8 cellular contexts compared by ENCODE assay signal in the genomic region with DNA sequence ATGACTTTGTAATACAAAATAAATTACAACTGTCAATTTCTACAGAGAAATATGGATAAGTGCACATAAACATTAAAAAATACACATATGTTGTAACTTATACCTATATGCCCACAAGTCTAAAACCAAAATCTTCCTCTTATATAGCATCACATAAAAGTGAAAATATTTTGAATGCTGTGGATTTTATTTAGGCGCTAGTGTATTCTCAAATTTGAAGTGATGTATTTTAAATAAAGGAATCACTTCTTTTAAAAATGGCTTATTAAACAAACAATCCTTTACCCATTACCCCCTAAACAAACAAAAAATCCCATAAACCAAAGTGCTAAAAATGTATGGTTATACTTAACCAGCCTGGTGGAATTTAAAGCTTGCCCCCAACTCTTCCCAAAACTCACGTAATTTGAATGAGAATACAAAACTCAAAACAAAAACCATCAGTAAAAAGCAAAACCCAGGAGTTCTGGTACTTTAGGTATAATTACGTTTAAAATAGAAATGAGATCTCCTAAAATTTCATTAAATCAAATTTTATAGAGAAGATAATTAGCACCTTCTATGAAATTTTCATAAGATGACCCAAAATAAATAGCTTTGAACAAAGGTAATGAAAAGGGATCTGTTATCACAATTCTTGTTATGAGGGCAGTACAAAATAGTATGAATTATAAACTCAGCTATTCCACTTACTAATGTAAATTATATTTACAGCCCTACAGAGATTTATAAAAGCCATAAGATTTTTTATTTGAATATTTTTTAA.
DNase-seq lines count a peak whose midpoint lies in the region; ATAC-seq and TF ChIP-seq lines count a peak whose summit lies in the region.

No MANE protein-coding gene starts in this region.

- no peak overlapping the region for H2AFZ ChIP-seq in MM.1S (ENCODE audit: low read length)

- H3K36me3 ChIP-seq in MM.1S (replicated peaks; ENCODE audit: insufficient read depth, low read length) (no peaks in the 10 kb centered on the region; the same call in 1 of the 2 replicates), ovary (no peaks in the 10 kb centered on the region)

- no peak for TF ChIP-seq EP300 in ovary (IDR thresholded peaks at IDR 0.05)

- H3K4me1 ChIP-seq in MM.1S (ENCODE audit: low read length) (0 out of 2 replicates have a peak, but pooled peaks cover 15% of the 10 kb centered on the region), ovary (ENCODE audit: insufficient read depth) (no peaks in the 10 kb centered on the region)

- H4K20me1 ChIP-seq in MM.1S (ENCODE audit: insufficient read depth, low read length): peaks cover 37% of the 10 kb centered on the region; the same call in 1 of the 2 replicates

- peak overlapping the region; percentile 59 for H3K4me2 ChIP-seq in MM.1S (ENCODE audit: low read depth, low read length)

- H3K27ac Mint-ChIP-seq in Calu3 (ENCODE audit: unreplicated experiment): peak overlapping the region; percentile 91
- peak overlapping the region; percentile 100 for H3K27ac Mint-ChIP-seq in chondrocyte (ENCODE audit: unreplicated experiment)

- H3K4me1 Mint-ChIP-seq in Calu3 (ENCODE audit: low read depth, unreplicated experiment): peaks cover 7% of the 10 kb centered on the region
- peaks cover 52% of the 10 kb centered on the region for H3K4me1 Mint-ChIP-seq in chondrocyte (ENCODE audit: low read depth)

- H3K79me2 ChIP-seq in MM.1S (ENCODE audit: low read length): peaks cover 87% of the 10 kb centered on the region

- H3K4me3 ChIP-seq in MM.1S (ENCODE audit: low read length) (peak overlapping the region; percentile 82; the same call in 1 of the 2 replicates), ovary (peak overlapping the region; percentile 5)

- 83 to 87% (median 83%) methylated on average over 3 of the region's 3 CpGs for WGBS in ovary, 3 donors

- TF ChIP-seq POLR2A in ovary (IDR thresholded peaks at IDR 0.05): no peak

- H3K9me2 ChIP-seq in MM.1S (replicated peaks; ENCODE audit: insufficient read depth, low read length): no peaks in the 10 kb centered on the region

- in situ Hi-C loops in KBM-7 (cut with MboI; ENCODE audit: low pct_unique_long_range_greater_than_20kb, low sequenced_read_pairs): no loop called here

- intact Hi-C loops in Calu3 (cut with micrococcal nuclease; ENCODE audit: unreplicated experiment) (no loop called here), ovary (cut with DNase I) (no loop called here)

- H3K4me3 Mint-ChIP-seq in Calu3 (ENCODE audit: low read depth, unreplicated experiment) (peak overlapping the region; percentile 80), chondrocyte (ENCODE audit: unreplicated experiment) (peak overlapping the region; percentile 100)

- H3K27me3 Mint-ChIP-seq in Calu3 (ENCODE audit: unreplicated experiment): no peaks in the 10 kb centered on the region
- H3K27me3 Mint-ChIP-seq in chondrocyte (ENCODE audit: low read depth): no peaks in the 10 kb centered on the region

- H3K9me3 Mint-ChIP-seq in Calu3 (ENCODE audit: low read depth, unreplicated experiment): no peaks in the 10 kb centered on the region
- no peaks in the 10 kb centered on the region for H3K9me3 Mint-ChIP-seq in chondrocyte (ENCODE audit: low read depth)

- H3K9me3 ChIP-seq in MM.1S (replicated peaks; ENCODE audit: insufficient read depth, low read length): no peaks in the 10 kb centered on the region
- H3K9me3 ChIP-seq in ovary: no peaks in the 10 kb centered on the region

- BruUV-seq in Calu3 (replicated peaks; lab: Mats Ljungman, UMichigan): no TSS peak

- no peak for DNase-seq in Calu3
- DNase-seq in MM.1S: no peak
- DNase-seq in chondrocyte (ENCODE audit: low spot score): no peak
- no peak for DNase-seq in ovary
- DNase-seq in NCI-H187 treated with DMSO at 0.1 percent for 48 hours (lab: John Stamatoyannopoulos, UW): no peak
- DNase-seq in middle frontal gyrus (ENCODE audit: extremely low spot score, low spot score): no peak
- no peak for DNase-seq in KBM-7

- ATAC-seq in HG02642 (IDR thresholded peaks at IDR 0.05; ENCODE audit: poor library complexity, unreplicated experiment): no peak

- peaks cover 19% of the 10 kb centered on the region for H3F3A ChIP-seq in MM.1S (ENCODE audit: insufficient read depth, low read length)

- no peak overlapping the region for H3K9ac ChIP-seq in MM.1S (ENCODE audit: low read length)

- H3K27me3 ChIP-seq in MM.1S (replicated peaks; ENCODE audit: insufficient read depth, low read length) (no peaks in the 10 kb centered on the region), ovary (no peaks in the 10 kb centered on the region)

- TF ChIP-seq CTCF in Calu3 (IDR thresholded peaks at IDR 0.05; ENCODE audit: unreplicated experiment) (no peak), MM.1S (IDR thresholded peaks at IDR 0.05; ENCODE audit: low read length) (no peak), chondrocyte (IDR thresholded peaks at IDR 0.05) (no peak), ovary (IDR thresholded peaks at IDR 0.05) (no peak)

- H3K36me3 Mint-ChIP-seq in Calu3 (ENCODE audit: insufficient read depth, unreplicated experiment) (peaks cover 48% of the 10 kb centered on the region), chondrocyte (ENCODE audit: low read depth) (peaks cover 3% of the 10 kb centered on the region)

- H3K27ac ChIP-seq in MM.1S (ENCODE audit: low read length): no peak overlapping the region
- H3K27ac ChIP-seq in ovary: no peak overlapping the region

- CTCF ChIA-PET in Calu3 (lab: Charles Lee): no interaction called here
